23 cellular contexts compared by ENCODE assay signal in genomic region chr1:20160034-20160433, GRCh38. TPM values are rescaled to one million over a fixed set of nuclear protein-coding genes. Genes with fewer than 3 reads are reported as not detected.
"Had no signal": no experiment of that assay in that cellular context is flagged by ENCODE, and none has a peak within 500 bp of the region (broad histone marks: within the 10 kb centered on the region; RNA-seq: fewer than 3 reads in every experiment).

No MANE protein-coding gene starts in this region.

- H3K4me3 ChIP-seq: adrenal gland, thyroid gland, uterus had no signal

- H3K27me3 ChIP-seq: adrenal gland, thyroid gland, uterus had no signal

- DNase-seq: activated CD4-positive, alpha-beta memory T cell treated with anti-CD3 and anti-CD28 coated beads for 36 hours; activated CD4-positive, CD25-positive, alpha-beta regulatory T cell treated with anti-CD3 and anti-CD28 coated beads, Interleukin-2, amount 50 U/mL, for 72 hours; activated CD8-positive, alpha-beta memory T cell treated with anti-CD3 and anti-CD28 coated beads, Interleukin-2, amount 10 ng/mL, durations not matched to agents 7 days and 5 days; activated effector memory CD4-positive, alpha-beta T cell treated with Interleukin-2 at 50 U/mL for 16 hours; activated T-cell treated with anti-CD3 and anti-CD28 coated beads, Interleukin-2, amount 50 U/mL, for 24 hours; adrenal gland; central memory CD4-positive, alpha-beta T cell; cortex of kidney; effector memory CD4-positive, alpha-beta T cell; hippocampal formation; left ventricle myocardium superior; nucleus accumbens; stimulated activated CD4-positive, alpha-beta T cell treated with anti-CD3 and anti-CD28 coated beads, Interleukin-2, amount 100 ng/mL, for 48 hours; stimulated activated naive B cell treated with anti-CD40 and anti-IgM and Interleukin-4, amounts not matched to agents 10 μg/mL and 1 μg/mL and 100 μg/mL, for 72 hours; T-cell; T1000; thyroid gland; uterus had no signal

- H3K27ac ChIP-seq: adrenal gland, thyroid gland, uterus had no signal

RNA-seq across cellular contexts. Expression of gene PLA2G2F, which starts 20.9 kb away (rescaled TPM):
- total RNA-seq: activated CD4-positive, alpha-beta memory T cell treated with anti-CD3 and anti-CD28 coated beads for 36 hours; activated CD8-positive, alpha-beta memory T cell treated with anti-CD3 and anti-CD28 coated beads, Interleukin-2, amount 10 ng/mL, durations not matched to agents 7 days and 5 days; adrenal gland; left ventricle myocardium superior; mesenteric fat pad; natural killer cell treated with Interleukin-12 subunit alpha and Interleukin-12 subunit beta and Interleukin-15 and Interleukin-18, amount 100 ng/mL, for 72 hours; posterior vena cava; skeletal muscle tissue; T-cell; thyroid gland had no signal

RNA-seq across cellular contexts. Expression of gene PLA2G2C, which starts 26.3 kb away (rescaled TPM):
- total RNA-seq: activated CD8-positive, alpha-beta memory T cell treated with anti-CD3 and anti-CD28 coated beads, Interleukin-2, amount 10 ng/mL, durations not matched to agents 7 days and 5 days; kidney epithelial cell; left ventricle myocardium superior; skeletal muscle tissue; thyroid gland; uterus had no signal

RNA-seq across cellular contexts. Expression of gene PLA2G2D, which starts 40.7 kb away (rescaled TPM):
- total RNA-seq: activated CD8-positive, alpha-beta memory T cell treated with anti-CD3 and anti-CD28 coated beads, Interleukin-2, amount 10 ng/mL, durations not matched to agents 7 days and 5 days; adrenal gland; kidney epithelial cell; left ventricle myocardium superior; mesenteric fat pad; natural killer cell treated with Interleukin-12 subunit alpha and Interleukin-12 subunit beta and Interleukin-15 and Interleukin-18, amount 100 ng/mL, for 72 hours; posterior vena cava; skeletal muscle tissue; T-cell; thyroid gland; uterus had no signal
